In the genomic region with DNA sequence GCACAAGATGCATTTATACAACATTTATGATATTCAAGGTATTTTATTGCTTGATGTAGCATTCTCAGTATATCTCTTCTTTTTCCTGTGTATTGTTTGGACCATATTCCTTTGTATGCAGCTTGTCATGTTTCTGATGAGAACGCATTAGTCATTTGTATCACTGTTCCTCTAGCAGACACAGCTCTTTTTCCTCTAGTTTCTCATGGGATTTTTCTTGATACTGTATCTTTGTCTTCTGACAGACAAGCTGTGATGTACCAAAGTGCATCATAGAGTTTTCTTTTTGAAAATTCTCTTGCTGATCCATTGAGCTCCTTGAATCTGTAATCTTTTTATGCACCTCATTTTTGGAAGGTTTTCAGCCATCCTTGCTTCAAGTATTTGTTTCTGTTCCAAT, we compare ENCODE assay signal across 28 cellular contexts.
"Had no signal": no experiment of that assay in that cellular context is flagged by ENCODE, and none has a peak within 500 bp of the region (broad histone marks: within the 10 kb centered on the region; RNA-seq: fewer than 3 reads in every experiment).

No MANE protein-coding gene starts in this region.

- H3K4me3 ChIP-seq: colonic mucosa, coronary artery, dorsolateral prefrontal cortex, esophagus muscularis mucosa, esophagus squamous epithelium, gastrocnemius medialis, gastroesophageal sphincter, heart left ventricle, heart right ventricle had no signal

- DNase-seq: colonic mucosa; cortex of kidney; dermis blood vessel endothelial cell; dorsolateral prefrontal cortex; effector CD4-positive, alpha-beta T cell; effector CD8-positive, alpha-beta T cell; effector memory CD4-positive, alpha-beta T cell; effector memory CD8-positive, alpha-beta T cell; endodermal cell; erythroblast; esophagus squamous epithelium; foreskin fibroblast; foreskin keratinocyte; foreskin melanocyte; gastrocnemius medialis; glutamatergic neuron; head of caudate nucleus; heart left ventricle; heart right ventricle had no signal

- H3K36me3 ChIP-seq: colonic mucosa, esophagus muscularis mucosa, gastrocnemius medialis, gastroesophageal sphincter, heart left ventricle, heart right ventricle had no signal

- FAIRE-seq: colon, endometrium, endothelial cell of umbilical vein, frontal cortex had no signal

- H3K4me1 ChIP-seq: colonic mucosa, esophagus muscularis mucosa, esophagus squamous epithelium, foreskin keratinocyte, gastrocnemius medialis, gastroesophageal sphincter, heart left ventricle, heart right ventricle had no signal

- H3K27me3 ChIP-seq: colonic mucosa, dorsolateral prefrontal cortex, esophagus muscularis mucosa, esophagus squamous epithelium, foreskin keratinocyte, gastrocnemius medialis, gastroesophageal sphincter, heart left ventricle, heart right ventricle had no signal

- ATAC-seq: effector memory CD8-positive, alpha-beta T cell; esophagus mucosa; foreskin keratinocyte; gastrocnemius medialis; gastroesophageal sphincter; heart left ventricle; heart right ventricle had no signal

- H3K27ac ChIP-seq: colonic mucosa, coronary artery, dorsolateral prefrontal cortex, epithelial cell of prostate, esophagus muscularis mucosa, esophagus squamous epithelium, foreskin keratinocyte, gastrocnemius medialis, gastroesophageal sphincter, heart left ventricle, heart right ventricle had no signal

- H3K9me3 ChIP-seq: colonic mucosa, esophagus muscularis mucosa, esophagus squamous epithelium, gastrocnemius medialis, gastroesophageal sphincter, heart left ventricle, heart right ventricle had no signal
